13 cellular contexts compared by ENCODE assay signal in the genomic region with DNA sequence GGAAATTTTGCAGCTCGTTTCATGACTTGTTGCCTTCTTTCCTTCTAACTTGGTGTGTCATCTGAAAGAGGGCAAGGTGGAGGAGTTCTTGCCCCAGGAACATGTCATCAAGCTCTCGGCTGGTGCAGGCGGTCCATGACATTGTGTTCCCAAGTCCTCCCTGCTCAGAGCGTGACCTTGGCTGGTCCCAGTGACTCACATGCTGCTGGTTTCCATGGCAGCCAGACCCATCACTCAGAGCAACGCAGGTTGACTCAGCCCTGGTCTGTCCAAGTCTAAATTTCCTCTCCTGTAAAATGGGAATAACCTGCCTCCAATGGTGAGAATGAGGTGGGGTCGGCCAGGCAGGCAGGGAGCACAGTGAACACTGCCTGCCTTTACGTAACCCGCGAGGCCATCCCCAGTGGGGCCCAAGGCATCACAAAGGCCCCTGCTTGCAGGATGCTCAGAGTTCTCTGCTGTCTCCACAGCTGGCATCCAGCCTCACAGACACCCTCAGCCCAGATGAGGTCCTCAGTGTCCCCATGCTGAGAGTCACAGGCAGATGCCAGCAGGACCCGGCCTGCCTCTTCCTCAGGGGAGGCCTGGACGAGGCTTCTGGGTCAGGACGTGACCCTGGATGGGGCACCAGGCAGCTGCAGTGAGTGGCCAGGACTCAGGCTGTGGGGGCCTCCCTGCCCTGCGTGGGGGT.
DNase-seq lines count a peak whose midpoint lies in the region; ATAC-seq, FAIRE-seq and TF ChIP-seq lines count a peak whose summit lies in the region.
"Had no signal": no experiment of that assay in that cellular context is flagged by ENCODE, and none has a peak within 500 bp of the region (broad histone marks: within the 10 kb centered on the region; RNA-seq: fewer than 3 reads in every experiment).

No MANE protein-coding gene starts in this region.

- H3K9me3 Mint-ChIP-seq in chondrocyte (ENCODE audit: low read depth) (no peaks in the 10 kb centered on the region), CD14-positive monocyte (no peaks in the 10 kb centered on the region)
- H3K9me3 Mint-ChIP-seq: activated CD4-positive, alpha-beta T cell treated with anti-CD3 and anti-CD28 coated beads, Interleukin-2, amount 10 ng/mL, durations not matched to agents 7 days and 5 days; naive thymus-derived CD8-positive, alpha-beta T cell had no signal

- no peak for ATAC-seq in GM19395 (IDR thresholded peaks at IDR 0.05; ENCODE audit: unreplicated experiment)
- ATAC-seq: naive thymus-derived CD8-positive, alpha-beta T cell had no signal

- intact Hi-C loops in CD14-positive monocyte (cut with micrococcal nuclease), result no loop called here

- H2AFZ ChIP-seq in ACC112 (ENCODE audit: low read length, unreplicated experiment), result no peak overlapping the region

- DNase-seq in HTR-8/SVneo (ENCODE audit: insufficient read length, low spot score) (peak; percentile 62), chondrocyte (ENCODE audit: low spot score) (no peak), kidney glomerular epithelial cell (lab: John Stamatoyannopoulos, UW) (peak; percentile 96), HuH-7 (ENCODE audit: low spot score) (no peak), CD14-positive monocyte (ENCODE audit: low spot score) (no peak)
- no peak for DNase-seq in activated effector memory CD4-positive, alpha-beta T cell treated with Interleukin-2 at 50 U/mL for 16 hours
- DNase-seq: activated CD4-positive, alpha-beta T cell treated with anti-CD3 and anti-CD28 coated beads, Interleukin-2, amount 10 ng/mL, durations not matched to agents 7 days and 5 days; activated naive CD4-positive, alpha-beta T cell; GOT3; naive thymus-derived CD8-positive, alpha-beta T cell had no signal

- H3K4me1 Mint-ChIP-seq in chondrocyte (ENCODE audit: low read depth), result peaks cover 25% of the 10 kb centered on the region
- no peaks in the 10 kb centered on the region for H3K4me1 Mint-ChIP-seq in CD14-positive monocyte
- H3K4me1 Mint-ChIP-seq: activated CD4-positive, alpha-beta T cell treated with anti-CD3 and anti-CD28 coated beads, Interleukin-2, amount 10 ng/mL, durations not matched to agents 7 days and 5 days had no signal

- H3K27ac ChIP-seq in ACC112 (ENCODE audit: low read depth, low read length), result peak overlapping the region; percentile 38; the same call in 1 of the 2 replicates
- H3K27ac ChIP-seq: KMS-11 had no signal

- H3K4me3 Mint-ChIP-seq in chondrocyte (ENCODE audit: unreplicated experiment) (no peak overlapping the region), CD14-positive monocyte (no peak overlapping the region)
- H3K4me3 Mint-ChIP-seq: activated CD4-positive, alpha-beta T cell treated with anti-CD3 and anti-CD28 coated beads, Interleukin-2, amount 10 ng/mL, durations not matched to agents 7 days and 5 days; naive thymus-derived CD8-positive, alpha-beta T cell had no signal

- TF ChIP-seq CTCF in chondrocyte (IDR thresholded peaks at IDR 0.05) (no peak), CD14-positive monocyte (IDR thresholded peaks at IDR 0.05) (no peak)

- H3K27me3 ChIP-seq in ACC112 (ENCODE audit: insufficient read depth, low read length), result peaks cover 19% of the 10 kb centered on the region

- H3K4me1 ChIP-seq in ACC112 (ENCODE audit: control insufficient read depth, insufficient read depth, low read length, unreplicated experiment), result peaks cover 32% of the 10 kb centered on the region

- H3K36me3 ChIP-seq in ACC112 (ENCODE audit: insufficient read depth, low read length), result no peaks in the 10 kb centered on the region

- no peak overlapping the region for H3K4me3 ChIP-seq in ACC112 (ENCODE audit: low read depth, low read length)

- H3K27me3 Mint-ChIP-seq in chondrocyte (ENCODE audit: low read depth) (peaks cover 8% of the 10 kb centered on the region), CD14-positive monocyte (ENCODE audit: low read depth in 3 of 3) (peaks cover 0 to 8% (median 1%) of the 10 kb centered on the region in 3 donors)
- H3K27me3 Mint-ChIP-seq: activated CD4-positive, alpha-beta T cell treated with anti-CD3 and anti-CD28 coated beads, Interleukin-2, amount 10 ng/mL, durations not matched to agents 7 days and 5 days had no signal

- FAIRE-seq in HTR-8/SVneo (lab: Jason Lieb, UNC), result peak; percentile 70

- H3K27ac Mint-ChIP-seq in chondrocyte (ENCODE audit: unreplicated experiment) (peak overlapping the region; percentile 69), CD14-positive monocyte (no peak overlapping the region)
- H3K27ac Mint-ChIP-seq: activated CD4-positive, alpha-beta T cell treated with anti-CD3 and anti-CD28 coated beads, Interleukin-2, amount 10 ng/mL, durations not matched to agents 7 days and 5 days; naive thymus-derived CD8-positive, alpha-beta T cell had no signal

- H3K79me2 ChIP-seq in ACC112 (ENCODE audit: control insufficient read depth, insufficient read depth, low read length, unreplicated experiment), result no peaks in the 10 kb centered on the region

- H3K36me3 Mint-ChIP-seq in chondrocyte (ENCODE audit: low read depth) (no peaks in the 10 kb centered on the region), CD14-positive monocyte (no peaks in the 10 kb centered on the region)
- H3K36me3 Mint-ChIP-seq: naive thymus-derived CD8-positive, alpha-beta T cell had no signal

Comparison
In these comparisons a context has a peak if more than half of its experiments do, and no peak if none do; other contexts are left out.
1. DNase-seq: peak in HTR-8/SVneo (single experiment) and kidney glomerular epithelial cell (single experiment); none in chondrocyte (single experiment), HuH-7 (single experiment), activated effector memory CD4-positive, alpha-beta T cell treated with Interleukin-2 at 50 U/mL for 16 hours (single experiment) and CD14-positive monocyte (single experiment).